In the genomic region with DNA sequence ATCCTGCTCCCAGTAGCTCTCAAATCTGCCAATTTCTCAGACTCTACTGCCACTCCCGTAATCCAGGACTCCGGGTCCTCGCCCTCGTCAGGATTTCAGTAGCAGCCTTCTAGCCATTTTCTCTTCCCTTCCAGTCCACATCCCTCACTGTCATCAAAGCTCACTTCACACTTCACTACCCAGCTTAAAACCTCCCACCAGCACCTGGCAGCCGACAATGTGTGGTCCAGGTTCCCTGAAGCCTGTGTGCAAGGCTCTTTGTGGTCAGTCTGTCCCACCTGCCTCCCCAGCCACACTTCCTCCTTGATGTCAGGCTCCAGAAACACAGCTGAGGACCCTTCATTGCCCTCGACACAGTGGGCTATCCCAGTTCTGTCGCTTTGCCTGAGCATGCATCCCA, we compare ENCODE assay signal across 18 cellular contexts.
A peak's percentile ranks its signal among the peaks of the same experiment; 100 is the strongest.
DNase-seq lines count a peak whose midpoint lies in the region; TF ChIP-seq lines count a peak whose summit lies in the region.
"Had no signal": no experiment of that assay in that cellular context is flagged by ENCODE, and none has a peak within 500 bp of the region (broad histone marks: within the 10 kb centered on the region; RNA-seq: fewer than 3 reads in every experiment).

No MANE protein-coding gene starts in this region.

- no peak for TF ChIP-seq CTCF in Caco-2 (IDR thresholded peaks at IDR 0.05; ENCODE audit: insufficient read depth in 1 of 2, low read depth in 1 of 2, low read length in 1 of 2, severe bottlenecking in 1 of 2, unreplicated experiment in 1 of 2)

- H3K27ac Mint-ChIP-seq in activated CD4-positive, alpha-beta T cell treated with anti-CD3 and anti-CD28 coated beads, Interleukin-2, amount 10 ng/mL, durations not matched to agents 24 days and 14 days, result no peak overlapping the region
- no peak overlapping the region for H3K27ac Mint-ChIP-seq in activated CD4-positive, alpha-beta T cell treated with anti-CD3 and anti-CD28 coated beads, Interleukin-2, amount 10 ng/mL, durations not matched to agents 7 days and 5 days
- no peak overlapping the region for H3K27ac Mint-ChIP-seq in activated T-helper 1 cell treated with anti-CD3 and anti-CD28 coated beads, Interleukin-12 subunit alpha, Interleukin-12 subunit beta, Interleukin-2, Interleukin-4 antibody, amounts not matched to agents 30 ng/mL and 10 ng/mL and 1 ng/mL, durations not matched to agents 14 hours and 24 hours and 36 hours
- H3K27ac Mint-ChIP-seq in Caco-2 (ENCODE audit: unreplicated experiment), result no peak overlapping the region
- H3K27ac Mint-ChIP-seq: T-cell had no signal

- no peaks in the 10 kb centered on the region for H3K27me3 Mint-ChIP-seq in activated CD4-positive, alpha-beta T cell treated with anti-CD3 and anti-CD28 coated beads, Interleukin-2, amount 10 ng/mL, durations not matched to agents 24 days and 14 days
- peaks cover 7% of the 10 kb centered on the region for H3K27me3 Mint-ChIP-seq in activated CD4-positive, alpha-beta T cell treated with anti-CD3 and anti-CD28 coated beads, Interleukin-2, amount 10 ng/mL, durations not matched to agents 7 days and 5 days
- H3K27me3 Mint-ChIP-seq in activated T-helper 1 cell treated with anti-CD3 and anti-CD28 coated beads, Interleukin-12 subunit alpha, Interleukin-12 subunit beta, Interleukin-2, Interleukin-4 antibody, amounts not matched to agents 30 ng/mL and 10 ng/mL and 1 ng/mL, durations not matched to agents 14 hours and 24 hours and 36 hours (ENCODE audit: insufficient read depth), result peaks cover 19% of the 10 kb centered on the region
- peaks cover 25% of the 10 kb centered on the region for H3K27me3 Mint-ChIP-seq in Caco-2 (ENCODE audit: insufficient read depth, unreplicated experiment)

- H3K27me3 ChIP-seq in Caco-2 (replicated peaks; ENCODE audit: control insufficient read depth, insufficient read depth, low read length), result peaks cover 2% of the 10 kb centered on the region

- no peaks in the 10 kb centered on the region for H3K4me1 Mint-ChIP-seq in activated CD4-positive, alpha-beta T cell treated with anti-CD3 and anti-CD28 coated beads, Interleukin-2, amount 10 ng/mL, durations not matched to agents 24 days and 14 days
- no peaks in the 10 kb centered on the region for H3K4me1 Mint-ChIP-seq in activated CD4-positive, alpha-beta T cell treated with anti-CD3 and anti-CD28 coated beads, Interleukin-2, amount 10 ng/mL, durations not matched to agents 7 days and 5 days
- no peaks in the 10 kb centered on the region for H3K4me1 Mint-ChIP-seq in activated T-helper 1 cell treated with anti-CD3 and anti-CD28 coated beads, Interleukin-12 subunit alpha, Interleukin-12 subunit beta, Interleukin-2, Interleukin-4 antibody, amounts not matched to agents 30 ng/mL and 10 ng/mL and 1 ng/mL, durations not matched to agents 14 hours and 24 hours and 36 hours (ENCODE audit: low read depth)
- H3K4me1 Mint-ChIP-seq in Caco-2 (ENCODE audit: low read depth, unreplicated experiment), result no peaks in the 10 kb centered on the region
- H3K4me1 Mint-ChIP-seq: T-cell had no signal

- no peaks in the 10 kb centered on the region for H3K36me3 ChIP-seq in Caco-2 (ENCODE audit: control insufficient read depth, insufficient read depth, low read length)

- DNase-seq in activated CD4-positive, alpha-beta T cell treated with anti-CD3 and anti-CD28 coated beads, Interleukin-2, amount 10 ng/mL, durations not matched to agents 24 days and 14 days, result peak; percentile 19
- no peak for DNase-seq in activated CD4-positive, alpha-beta T cell treated with anti-CD3 and anti-CD28 coated beads, Interleukin-2, amount 10 ng/mL, durations not matched to agents 7 days and 5 days
- DNase-seq in NCI-H146 (lab: John Stamatoyannopoulos, UW) (peak; percentile 76), kidney tubule cell (ENCODE audit: low spot score) (peak; percentile 35), retina (peak; percentile 32), Caco-2 (no peak)
- no peak for DNase-seq in activated T-helper 1 cell treated with anti-CD3 and anti-CD28 coated beads, Interleukin-12 subunit alpha, Interleukin-12 subunit beta, Interleukin-2, Interleukin-4 antibody, amounts not matched to agents 30 ng/mL and 10 ng/mL and 1 ng/mL, durations not matched to agents 14 hours and 24 hours and 36 hours (ENCODE audit: low spot score)
- no peak for DNase-seq in effector CD4-positive, alpha-beta T cell
- DNase-seq: COR-L47, GF-D8, H7, NCI-H1092, NCI-H1694 treated with DMSO at 0.1 percent for 48 hours, NCI-H226, OCI-M1, SHP77 treated with DMSO at 0.1 percent for 48 hours, T-cell had no signal

- no peak overlapping the region for H3K4me3 Mint-ChIP-seq in activated CD4-positive, alpha-beta T cell treated with anti-CD3 and anti-CD28 coated beads, Interleukin-2, amount 10 ng/mL, durations not matched to agents 24 days and 14 days
- no peak overlapping the region for H3K4me3 Mint-ChIP-seq in activated CD4-positive, alpha-beta T cell treated with anti-CD3 and anti-CD28 coated beads, Interleukin-2, amount 10 ng/mL, durations not matched to agents 7 days and 5 days
- no peak overlapping the region for H3K4me3 Mint-ChIP-seq in activated T-helper 1 cell treated with anti-CD3 and anti-CD28 coated beads, Interleukin-12 subunit alpha, Interleukin-12 subunit beta, Interleukin-2, Interleukin-4 antibody, amounts not matched to agents 30 ng/mL and 10 ng/mL and 1 ng/mL, durations not matched to agents 14 hours and 24 hours and 36 hours
- no peak overlapping the region for H3K4me3 Mint-ChIP-seq in Caco-2 (ENCODE audit: unreplicated experiment)
- H3K4me3 Mint-ChIP-seq: T-cell had no signal

- CTCF ChIA-PET in activated CD4-positive, alpha-beta T cell treated with anti-CD3 and anti-CD28 coated beads, Interleukin-2, amount 10 ng/mL, durations not matched to agents 7 days and 5 days (lab: Charles Lee), result no interaction called here
- CTCF ChIA-PET in Caco-2 (lab: Charles Lee), result no interaction called here

- no peaks in the 10 kb centered on the region for H3K4me1 ChIP-seq in Caco-2

- BruUV-seq in Caco-2 (replicated peaks; lab: Mats Ljungman, UMichigan), result no TSS peak

- H3K36me3 Mint-ChIP-seq in activated CD4-positive, alpha-beta T cell treated with anti-CD3 and anti-CD28 coated beads, Interleukin-2, amount 10 ng/mL, durations not matched to agents 24 days and 14 days (ENCODE audit: low read depth), result no peaks in the 10 kb centered on the region
- H3K36me3 Mint-ChIP-seq in activated CD4-positive, alpha-beta T cell treated with anti-CD3 and anti-CD28 coated beads, Interleukin-2, amount 10 ng/mL, durations not matched to agents 7 days and 5 days (ENCODE audit: low read depth), result no peaks in the 10 kb centered on the region
- H3K36me3 Mint-ChIP-seq in activated T-helper 1 cell treated with anti-CD3 and anti-CD28 coated beads, Interleukin-12 subunit alpha, Interleukin-12 subunit beta, Interleukin-2, Interleukin-4 antibody, amounts not matched to agents 30 ng/mL and 10 ng/mL and 1 ng/mL, durations not matched to agents 14 hours and 24 hours and 36 hours (ENCODE audit: low read depth), result no peaks in the 10 kb centered on the region
- no peaks in the 10 kb centered on the region for H3K36me3 Mint-ChIP-seq in Caco-2 (ENCODE audit: insufficient read depth, unreplicated experiment)
- H3K36me3 Mint-ChIP-seq: T-cell had no signal

- H3K9me3 Mint-ChIP-seq in activated CD4-positive, alpha-beta T cell treated with anti-CD3 and anti-CD28 coated beads, Interleukin-2, amount 10 ng/mL, durations not matched to agents 24 days and 14 days, result no peaks in the 10 kb centered on the region
- no peaks in the 10 kb centered on the region for H3K9me3 Mint-ChIP-seq in activated CD4-positive, alpha-beta T cell treated with anti-CD3 and anti-CD28 coated beads, Interleukin-2, amount 10 ng/mL, durations not matched to agents 7 days and 5 days
- H3K9me3 Mint-ChIP-seq in activated T-helper 1 cell treated with anti-CD3 and anti-CD28 coated beads, Interleukin-12 subunit alpha, Interleukin-12 subunit beta, Interleukin-2, Interleukin-4 antibody, amounts not matched to agents 30 ng/mL and 10 ng/mL and 1 ng/mL, durations not matched to agents 14 hours and 24 hours and 36 hours, result no peaks in the 10 kb centered on the region
- no peaks in the 10 kb centered on the region for H3K9me3 Mint-ChIP-seq in Caco-2 (ENCODE audit: unreplicated experiment)

- POLR2A ChIA-PET in activated CD4-positive, alpha-beta T cell treated with anti-CD3 and anti-CD28 coated beads, Interleukin-2, amount 10 ng/mL, durations not matched to agents 7 days and 5 days (lab: Charles Lee), result no interaction called here
- POLR2A ChIA-PET in Caco-2 (lab: Charles Lee), result no interaction called here

- H3K9me3 ChIP-seq in Caco-2, result no peaks in the 10 kb centered on the region

- no peak overlapping the region for H3K4me3 ChIP-seq in Caco-2 (ENCODE audit: low read depth, low read length)
- H3K4me3 ChIP-seq: GM12878 had no signal

- intact Hi-C loops in activated CD4-positive, alpha-beta T cell treated with anti-CD3 and anti-CD28 coated beads, Interleukin-2, amount 10 ng/mL, durations not matched to agents 24 days and 14 days (cut with micrococcal nuclease), result no loop called here
- intact Hi-C loops in activated T-helper 1 cell treated with anti-CD3 and anti-CD28 coated beads, Interleukin-12 subunit alpha, Interleukin-12 subunit beta, Interleukin-2, Interleukin-4 antibody, amounts not matched to agents 30 ng/mL and 10 ng/mL and 1 ng/mL, durations not matched to agents 14 hours and 24 hours and 36 hours (cut with micrococcal nuclease), result no loop called here
- intact Hi-C loops in Caco-2 (cut with micrococcal nuclease; ENCODE audit: unreplicated experiment), result no loop called here

Comparison
In these comparisons a context has a peak if more than half of its experiments do, and no peak if none do; other contexts are left out.
1. DNase-seq: peak in activated CD4-positive, alpha-beta T cell treated with anti-CD3 and anti-CD28 coated beads, Interleukin-2, amount 10 ng/mL, durations not matched to agents 24 days and 14 days (single experiment), NCI-H146 (single experiment), kidney tubule cell (single experiment) and retina (single experiment); none in activated CD4-positive, alpha-beta T cell treated with anti-CD3 and anti-CD28 coated beads, Interleukin-2, amount 10 ng/mL, durations not matched to agents 7 days and 5 days (single experiment), activated T-helper 1 cell treated with anti-CD3 and anti-CD28 coated beads, Interleukin-12 subunit alpha, Interleukin-12 subunit beta, Interleukin-2, Interleukin-4 antibody, amounts not matched to agents 30 ng/mL and 10 ng/mL and 1 ng/mL, durations not matched to agents 14 hours and 24 hours and 36 hours (single experiment), effector CD4-positive, alpha-beta T cell (single experiment) and Caco-2 (0 of 2).